ENCODE assay signal across 8 cellular contexts in the genomic region with DNA sequence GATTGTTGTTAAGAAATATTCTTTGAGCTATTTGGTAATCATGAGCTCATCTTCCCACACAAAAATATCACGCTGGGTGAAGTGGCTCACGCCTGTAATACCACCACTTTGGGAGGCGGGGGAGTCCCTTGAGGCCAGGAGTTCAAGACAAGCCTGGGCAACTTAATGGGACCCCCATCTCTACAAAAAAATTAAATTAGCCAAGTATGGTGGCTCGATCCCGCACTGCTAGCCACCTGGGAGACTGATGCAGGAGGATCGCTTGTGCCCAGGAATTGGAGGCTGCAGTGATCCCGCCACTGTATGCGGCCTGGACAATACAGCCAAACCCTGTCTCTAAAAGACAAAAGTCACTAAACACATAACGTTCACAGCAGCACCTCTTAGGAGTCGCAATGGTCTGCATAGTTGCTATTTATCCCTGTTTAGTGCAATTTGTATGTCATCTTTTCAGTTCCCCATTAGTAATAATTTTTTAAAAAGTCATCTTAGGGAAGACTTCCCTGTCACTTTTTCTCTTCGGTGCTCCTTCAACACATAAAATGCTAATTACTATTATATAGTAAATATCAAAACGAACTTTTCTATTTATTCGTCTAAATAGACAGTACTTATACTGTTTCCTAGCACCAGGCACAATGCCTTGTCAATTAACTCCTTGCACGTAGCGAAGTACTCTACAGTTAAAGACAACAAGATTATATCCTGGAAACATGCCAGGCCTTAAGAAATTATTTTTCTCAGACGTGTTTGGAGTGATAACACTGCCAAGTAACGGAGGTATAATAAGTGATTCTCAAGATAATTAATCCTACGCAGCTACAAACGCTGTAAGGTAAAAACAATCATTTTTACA. TPM values are rescaled to one million over a fixed set of nuclear protein-coding genes. Genes with fewer than 3 reads are reported as not detected.
DNase-seq lines count a peak whose midpoint lies in the region; FAIRE-seq and TF ChIP-seq lines count a peak whose summit lies in the region.

No MANE protein-coding gene starts in this region.

- peaks cover 2% of the 10 kb centered on the region for H3K36me3 Mint-ChIP-seq in astrocyte (ENCODE audit: low read depth, unreplicated experiment)

- TF ChIP-seq CTCF in astrocyte (IDR thresholded peaks at IDR 0.05; ENCODE audit: insufficient read depth, low read depth, low read length) (no peak), D721Med (IDR thresholded peaks at IDR 0.05; ENCODE audit: insufficient read depth, missing control alignments) (no peak)

- peak overlapping the region; percentile 87 for H3K4me3 ChIP-seq in astrocyte (ENCODE audit: insufficient read depth, low read depth, low read length)
- H3K4me3 ChIP-seq in subcutaneous abdominal adipose tissue (ENCODE audit: low read depth in 1 of 5, low read length in 5 of 5) = peak overlapping the region; percentile 76 to 97 (median 94)

- H4K20me1 ChIP-seq in astrocyte (ENCODE audit: insufficient read depth, low read length) = peaks cover 52% of the 10 kb centered on the region

- H3K4me1 ChIP-seq in astrocyte (ENCODE audit: insufficient read depth, low read length) (peaks cover 5% of the 10 kb centered on the region), subcutaneous abdominal adipose tissue (ENCODE audit: control insufficient read depth in 5 of 5, insufficient read depth in 5 of 5, low read length in 5 of 5) (peaks cover 3 to 70% (median 54%) of the 10 kb centered on the region in 5 donors)

- peak overlapping the region; percentile 100 for H3K27ac Mint-ChIP-seq in astrocyte (ENCODE audit: unreplicated experiment)

- DNase-seq in ELR (ENCODE audit: low read depth) (peak; percentile 45), NCI-H1105 treated with DMSO at 0.1 percent for 48 hours (lab: John Stamatoyannopoulos, UW) (peak; percentile 48), astrocyte (ENCODE audit: low read depth) (no peak), mesenteric fat pad (ENCODE audit: low spot score) (no peak), hepatic stellate cell (ENCODE audit: low spot score) (no peak), D721Med (ENCODE audit: insufficient read length, low spot score) (no peak)

- peak overlapping the region; percentile 96 for H3K9ac ChIP-seq in astrocyte (ENCODE audit: low read length)
- peak overlapping the region; percentile 98 to 99 (median 99) for H3K9ac ChIP-seq in subcutaneous abdominal adipose tissue (ENCODE audit: low read length in 5 of 5)

- peak overlapping the region; percentile 99 for H3K4me3 Mint-ChIP-seq in astrocyte (ENCODE audit: unreplicated experiment)

- peaks cover 96% of the 10 kb centered on the region for H3K79me2 ChIP-seq in astrocyte (ENCODE audit: insufficient read depth, low read length)

- FAIRE-seq in astrocyte (lab: Jason Lieb, UNC) (no peak), D721Med (lab: Jason Lieb, UNC) (no peak)

- peak overlapping the region; percentile 88 for H3K4me2 ChIP-seq in astrocyte (ENCODE audit: low read length)

- no peaks in the 10 kb centered on the region for H3K9me3 Mint-ChIP-seq in astrocyte (ENCODE audit: unreplicated experiment)

- H3K27me3 Mint-ChIP-seq in astrocyte (ENCODE audit: low read depth, unreplicated experiment) = no peaks in the 10 kb centered on the region

- H3K27ac ChIP-seq in astrocyte (ENCODE audit: low read depth, low read length) (peak overlapping the region; percentile 97), layer of hippocampus (ENCODE audit: low read depth, low read length) (peak overlapping the region; percentile 100), subcutaneous abdominal adipose tissue (ENCODE audit: low read depth, low read length) (peak overlapping the region; percentile 100)

- H3K4me1 Mint-ChIP-seq in astrocyte (ENCODE audit: low read depth, unreplicated experiment) = peaks cover 34% of the 10 kb centered on the region

- H3K27me3 ChIP-seq in astrocyte (ENCODE audit: insufficient read depth, low read length) = no peaks in the 10 kb centered on the region
- no peaks in the 10 kb centered on the region for H3K27me3 ChIP-seq in layer of hippocampus (ENCODE audit: control insufficient read depth, insufficient read depth, low read length)
- H3K27me3 ChIP-seq in subcutaneous abdominal adipose tissue (ENCODE audit: control insufficient read depth in 5 of 5, insufficient read depth in 4 of 5, low read length in 5 of 5) = no peaks in the 10 kb centered on the region

- H3K36me3 ChIP-seq in astrocyte (ENCODE audit: insufficient read depth, low read length) (peaks cover 3% of the 10 kb centered on the region), subcutaneous abdominal adipose tissue (ENCODE audit: control insufficient read depth in 5 of 5, insufficient read depth in 5 of 5, low read length in 5 of 5) (peaks cover 0 to 5% (median 0%) of the 10 kb centered on the region in 5 donors)

- H3K9me3 ChIP-seq in astrocyte (ENCODE audit: insufficient read depth, low read depth, low read length) = no peaks in the 10 kb centered on the region
- H3K9me3 ChIP-seq in subcutaneous abdominal adipose tissue (ENCODE audit: control insufficient read depth in 5 of 5, low read length in 5 of 5) = no peaks in the 10 kb centered on the region

- H2AFZ ChIP-seq in astrocyte (ENCODE audit: low read depth, low read length) = no peak overlapping the region

RNA-seq across cellular contexts. Expression of gene ST13, which starts 1.1 kb away (rescaled TPM):
- total RNA-seq in astrocyte (236 and 248 TPM in 2 replicates), mesenteric fat pad (241 TPM)

RNA-seq across cellular contexts. Expression of gene XPNPEP3, which starts 1.6 kb away (rescaled TPM):
- total RNA-seq in astrocyte (21.8 and 24.9 TPM in 2 replicates), mesenteric fat pad (18.5 TPM)

RNA-seq across cellular contexts. Expression of gene DNAJB7, which starts 6.6 kb away (rescaled TPM):
- total RNA-seq in astrocyte (not detected in 2 replicates), mesenteric fat pad (not detected)

RNA-seq across cellular contexts. Expression of gene SLC25A17, which starts 36.2 kb away (rescaled TPM):
- total RNA-seq in astrocyte (24.6 and 24.8 TPM in 2 replicates), mesenteric fat pad (15.0 TPM)

Comparison
In these comparisons a context has a peak if more than half of its experiments do, and no peak if none do; other contexts are left out.
1. DNase-seq: peak in ELR (single experiment) and NCI-H1105 treated with DMSO at 0.1 percent for 48 hours (single experiment); none in astrocyte (single experiment), mesenteric fat pad (single experiment), hepatic stellate cell (single experiment) and D721Med (single experiment).
2. Peak in every context shown above with its lines, with median percentiles within 50 percentile points of each other: H3K27ac ChIP-seq.